ENCODE assay signal across 8 cellular contexts in the genomic region with DNA sequence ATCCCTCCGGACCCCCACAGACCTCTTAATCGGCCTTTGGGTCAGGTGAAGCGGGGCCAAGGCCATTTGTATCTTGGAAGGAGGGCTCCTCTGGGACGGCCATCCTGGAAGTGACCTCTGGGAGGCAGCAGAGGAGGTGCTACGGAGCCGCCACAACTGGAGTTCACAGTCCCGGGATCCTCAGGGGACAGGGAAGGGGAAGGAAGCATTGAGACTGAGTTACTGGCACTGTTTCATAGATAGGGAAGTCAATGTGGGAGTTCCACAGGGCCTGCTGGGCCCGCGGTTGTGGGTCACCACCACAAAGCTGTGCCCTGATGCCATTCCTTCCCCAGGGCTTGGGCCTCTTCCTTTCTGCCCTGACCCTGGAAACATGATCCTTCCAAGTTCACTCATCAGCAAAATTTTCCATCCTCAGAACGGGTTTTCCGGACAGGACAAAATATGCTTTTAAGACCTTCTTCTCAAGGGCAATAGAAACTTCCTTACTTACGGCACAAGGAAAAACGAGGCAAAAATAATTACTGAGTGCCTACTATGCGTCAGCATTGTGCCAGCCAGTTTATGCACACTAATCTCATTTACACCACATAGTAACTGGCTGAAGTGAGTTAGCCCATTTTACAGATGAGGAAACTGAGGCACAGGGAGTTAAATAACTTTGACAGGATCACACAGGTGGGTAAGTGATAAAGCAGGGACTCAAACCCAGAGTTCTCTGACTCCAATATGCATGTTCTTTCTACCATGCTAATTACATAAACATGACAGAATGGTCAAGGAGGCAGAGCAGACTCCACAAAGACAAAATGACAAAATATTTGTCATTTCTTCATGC.
A peak's percentile ranks its signal among the peaks of the same experiment; 100 is the strongest.
DNase-seq lines count a peak whose midpoint lies in the region; ATAC-seq and TF ChIP-seq lines count a peak whose summit lies in the region.

No MANE protein-coding gene starts in this region.

- no peak for TF ChIP-seq EP300 in SK-N-SH (IDR thresholded peaks at IDR 0.05; ENCODE audit: borderline replicate concordance in 1 of 2, low read depth in 1 of 2, low read length in 1 of 2)

- no peaks in the 10 kb centered on the region for H3K79me2 ChIP-seq in SK-N-SH (ENCODE audit: insufficient read depth)

- intact Hi-C loops in psoas muscle (cut with DNase I), result loop anchor here in 1 of 2 donors (1.0 kb wide), 1 partner anchor 133 kb away; no protein-coding TSS in a partner anchor

- ATAC-seq in psoas muscle, result peak; percentile 85 to 97 (median 90)

- no peaks in the 10 kb centered on the region for H3K36me3 Mint-ChIP-seq in glutamatergic neuron (ENCODE audit: unreplicated experiment)

- H3K9me3 Mint-ChIP-seq in glutamatergic neuron (ENCODE audit: unreplicated experiment), result no peaks in the 10 kb centered on the region

- H3K9me2 ChIP-seq in SK-N-SH, result no peaks in the 10 kb centered on the region

- TF ChIP-seq CTCF in GM12875 (IDR thresholded peaks at IDR 0.05; ENCODE audit: borderline replicate concordance, insufficient read depth, low read depth, low read length), result 0 out of 2 replicates have a peak, but pooled peaks have one; percentile 5
- peak; percentile 68 for TF ChIP-seq CTCF in SK-N-SH (IDR thresholded peaks at IDR 0.05)
- TF ChIP-seq CTCF in glutamatergic neuron (IDR thresholded peaks at IDR 0.05; ENCODE audit: partially characterized antibody, unreplicated experiment), result peak; percentile 8
- peak; percentile 59 for TF ChIP-seq CTCF in psoas muscle (IDR thresholded peaks at IDR 0.05)
- TF ChIP-seq CTCF in GM13976 (IDR thresholded peaks at IDR 0.05; ENCODE audit: borderline replicate concordance, control extremely low read depth, extremely low read depth, insufficient read depth, missing control alignments), result no peak

- H2AFZ ChIP-seq in SK-N-SH (ENCODE audit: low read depth), result peak overlapping the region; percentile 24; the same call in 1 of the 2 replicates

- CTCF ChIA-PET in SK-N-SH (lab: Yijun Ruan, JAX), result interaction anchor here (0.7 to 3.6 kb wide), 7 partner anchors 8 to 1533 kb away, joined by 3 to 26 read pairs (median 3); no protein-coding TSS in a partner anchor

- no peak overlapping the region for H3K27ac Mint-ChIP-seq in glutamatergic neuron (ENCODE audit: unreplicated experiment)

- H3K4me3 ChIP-seq in GM12875 (ENCODE audit: low read depth, low read length) (no peak overlapping the region), SK-N-SH (ENCODE audit: low read depth in 2 of 2, low read length in 1 of 2) (no peak overlapping the region), psoas muscle (no peak overlapping the region)

- H3K4me1 Mint-ChIP-seq in glutamatergic neuron (ENCODE audit: low read depth, unreplicated experiment), result no peaks in the 10 kb centered on the region

- peak; percentile 54 for TF ChIP-seq RAD21 in SK-N-SH (IDR thresholded peaks at IDR 0.05; ENCODE audit: low read length)

- H3K9me3 ChIP-seq in SK-N-SH, result no peaks in the 10 kb centered on the region
- H3K9me3 ChIP-seq in psoas muscle, result no peaks in the 10 kb centered on the region

- POLR2A ChIA-PET in SK-N-SH (lab: Yijun Ruan, JAX), result no interaction called here

- H3K9ac ChIP-seq in SK-N-SH, result no peak overlapping the region

- H3K27ac ChIP-seq in SK-N-SH (ENCODE audit: low read depth in 2 of 2, low read length in 1 of 2) (no peak overlapping the region), psoas muscle (no peak overlapping the region)

- no peak overlapping the region for H3K4me2 ChIP-seq in SK-N-SH

- peaks cover 0 to 6% of the 10 kb centered on the region in 2 experiments; a peak in 1 of 4 replicates for H3K4me1 ChIP-seq in SK-N-SH (ENCODE audit: control insufficient read depth in 1 of 2, insufficient read depth in 2 of 2, low read depth in 1 of 2, low read length in 1 of 2)
- peaks cover 13% of the 10 kb centered on the region for H3K4me1 ChIP-seq in psoas muscle

- no peaks in the 10 kb centered on the region for H3F3A ChIP-seq in SK-N-SH (replicated peaks; ENCODE audit: insufficient read depth)

- peaks cover 1% of the 10 kb centered on the region for H3K27me3 Mint-ChIP-seq in glutamatergic neuron (ENCODE audit: unreplicated experiment)

- H3K36me3 ChIP-seq in SK-N-SH (replicated peaks in 1 of 2; ENCODE audit: control insufficient read depth in 1 of 2, insufficient read depth in 2 of 2, low read length in 1 of 2), result no peaks in the 10 kb centered on the region
- no peaks in the 10 kb centered on the region for H3K36me3 ChIP-seq in psoas muscle (ENCODE audit: insufficient read depth in 1 of 2, low read depth in 1 of 2)

- H4K20me1 ChIP-seq in SK-N-SH (ENCODE audit: insufficient read depth), result no peaks in the 10 kb centered on the region

- no peak overlapping the region for H3K4me3 Mint-ChIP-seq in glutamatergic neuron (ENCODE audit: unreplicated experiment)

- DNase-seq in SK-N-SH, result peak; percentile 36
- peak; percentile 69 for DNase-seq in glutamatergic neuron
- peak; percentile 42 to 73 for DNase-seq in psoas muscle
- no peak for DNase-seq in NCI-H146 (lab: John Stamatoyannopoulos, UW)
- DNase-seq in GM13976 (ENCODE audit: low spot score), result no peak
- DNase-seq in activated naive CD4-positive, alpha-beta T cell treated with Interleukin-2 at 50 U/mL for 16 hours, result no peak
- no peak for DNase-seq in DMS79 treated with DMSO at 0.1 percent for 48 hours (lab: John Stamatoyannopoulos, UW)

- WGBS in SK-N-SH (ENCODE audit: low lambda C conversion rate), result 76% methylated on average over 12 of the region's 14 CpGs
- 46 to 61% (median 51%) methylated on average over 14 of the region's 14 CpGs for WGBS in psoas muscle, 3 donors

- in situ Hi-C loops in GM13976 (cut with MboI; ENCODE audit: low sequenced_read_pairs, unreplicated experiment), result no loop called here

- H3K27me3 ChIP-seq in SK-N-SH (ENCODE audit: insufficient read depth) (no peaks in the 10 kb centered on the region), psoas muscle (ENCODE audit: insufficient read depth in 3 of 3, low read length in 2 of 3) (no peaks in the 10 kb centered on the region)

TF ChIP-seq in SK-N-SH, 30 proteins besides CTCF, POLR2A, EP300 and RAD21:
- TF ChIP-seq SMC3 (IDR thresholded peaks at IDR 0.05; ENCODE audit: low read depth, low read length), result peak; percentile 70
- TF ChIP-seq RXRA (IDR thresholded peaks at IDR 0.05; ENCODE audit: borderline replicate concordance, low read depth), result no peak

Comparison
In these comparisons a context has a peak if more than half of its experiments do, and no peak if none do; other contexts are left out.
1. DNase-seq: peak in SK-N-SH (single experiment), glutamatergic neuron (single experiment) and psoas muscle (2 of 2); none in NCI-H146 (single experiment), GM13976 (single experiment), activated naive CD4-positive, alpha-beta T cell treated with Interleukin-2 at 50 U/mL for 16 hours (single experiment) and DMS79 treated with DMSO at 0.1 percent for 48 hours (single experiment).